ENCODE assay signal across 2 cellular contexts in the genomic region with DNA sequence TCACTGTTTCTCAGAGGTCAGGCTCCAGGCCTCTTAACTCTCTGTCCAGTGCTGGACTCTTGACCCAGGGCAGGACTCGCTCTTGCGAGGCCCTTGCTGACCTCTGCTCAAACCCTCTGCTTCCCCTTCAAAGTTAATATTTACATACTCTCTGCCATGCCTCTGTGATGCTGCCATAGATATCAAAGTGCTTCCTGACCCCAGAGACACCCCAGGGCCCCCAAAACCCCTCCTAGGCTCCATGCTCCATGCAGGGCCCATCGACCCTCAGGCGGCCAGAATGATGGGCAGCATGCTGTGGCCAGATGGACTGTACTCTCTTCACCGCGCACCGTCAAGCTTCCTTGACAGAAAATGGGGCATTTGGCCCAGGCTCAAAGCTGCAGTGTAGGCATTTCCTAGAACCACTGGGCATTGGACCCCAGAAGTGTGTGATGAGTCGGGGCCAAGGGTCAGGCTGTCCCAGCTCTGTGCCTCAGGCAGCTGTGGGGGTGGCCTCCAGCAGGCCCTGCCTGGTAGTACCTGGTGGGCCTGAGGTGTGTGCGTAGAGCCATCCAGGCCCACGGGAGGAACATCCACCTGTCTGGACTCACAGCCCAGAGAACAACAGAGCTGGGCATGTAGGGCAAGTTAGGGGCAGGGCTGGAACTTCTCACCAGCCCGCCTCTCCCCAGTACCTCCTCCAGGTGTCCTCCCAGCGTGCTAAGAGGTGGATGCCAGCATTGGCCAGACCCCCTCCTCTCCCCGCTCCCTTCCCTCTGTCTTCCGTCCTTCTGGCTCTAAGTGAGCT.
TF ChIP-seq lines count a peak whose summit lies in the region.

No MANE protein-coding gene starts in this region.

TF ChIP-seq in K562, 482 proteins besides CTCF, POLR2A, EP300 and RAD21 (continued from another document and continues in another):
- TF ChIP-seq, protein P1, sequence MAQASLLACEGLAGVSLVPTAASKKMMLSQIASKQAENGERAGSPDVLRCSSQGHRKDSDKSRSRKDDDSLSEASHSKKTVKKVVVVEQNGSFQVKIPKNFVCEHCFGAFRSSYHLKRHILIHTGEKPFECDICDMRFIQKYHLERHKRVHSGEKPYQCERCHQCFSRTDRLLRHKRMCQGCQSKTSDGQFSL (CRISPR knock-in tag; IDR thresholded peaks at IDR 0.05): no peak
- TF ChIP-seq, protein P1 (tag; IDR thresholded peaks at IDR 0.05): no peak
- TF ChIP-seq MAZ (CRISPR knock-in tag; conservative IDR thresholded peaks at IDR 0.05 in 1 of 2, IDR thresholded peaks at IDR 0.05 in 1 of 2): 0 out of 4 replicates have a peak, but pooled peaks of 1 of the 2 experiments have one; percentile 4
- TF ChIP-seq MECOM (CRISPR knock-in tag; IDR thresholded peaks at IDR 0.05): 0 out of 2 replicates have a peak, but pooled peaks have one; percentile 45
- TF ChIP-seq, protein P2, sequence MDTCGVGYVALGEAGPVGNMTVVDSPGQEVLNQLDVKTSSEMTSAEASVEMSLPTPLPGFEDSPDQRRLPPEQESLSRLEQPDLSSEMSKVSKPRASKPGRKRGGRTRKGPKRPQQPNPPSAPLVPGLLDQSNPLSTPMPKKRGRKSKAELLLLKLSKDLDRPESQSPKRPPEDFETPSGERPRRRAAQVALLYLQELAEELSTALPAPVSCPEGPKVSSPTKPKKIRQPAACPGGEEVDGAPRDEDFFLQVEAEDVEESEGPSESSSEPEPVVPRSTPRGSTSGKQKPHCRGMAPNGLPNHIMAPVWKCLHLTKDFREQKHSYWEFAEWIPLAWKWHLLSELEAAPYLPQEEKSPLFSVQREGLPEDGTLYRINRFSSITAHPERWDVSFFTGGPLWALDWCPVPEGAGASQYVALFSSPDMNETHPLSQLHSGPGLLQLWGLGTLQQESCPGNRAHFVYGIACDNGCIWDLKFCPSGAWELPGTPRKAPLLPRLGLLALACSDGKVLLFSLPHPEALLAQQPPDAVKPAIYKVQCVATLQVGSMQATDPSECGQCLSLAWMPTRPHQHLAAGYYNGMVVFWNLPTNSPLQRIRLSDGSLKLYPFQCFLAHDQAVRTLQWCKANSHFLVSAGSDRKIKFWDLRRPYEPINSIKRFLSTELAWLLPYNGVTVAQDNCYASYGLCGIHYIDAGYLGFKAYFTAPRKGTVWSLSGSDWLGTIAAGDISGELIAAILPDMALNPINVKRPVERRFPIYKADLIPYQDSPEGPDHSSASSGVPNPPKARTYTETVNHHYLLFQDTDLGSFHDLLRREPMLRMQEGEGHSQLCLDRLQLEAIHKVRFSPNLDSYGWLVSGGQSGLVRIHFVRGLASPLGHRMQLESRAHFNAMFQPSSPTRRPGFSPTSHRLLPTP (IDR thresholded peaks at IDR 0.05; ENCODE audit: borderline replicate concordance, extremely low read depth, insufficient read length): no peak
- TF ChIP-seq HDAC3 (IDR thresholded peaks at IDR 0.05; ENCODE audit: borderline replicate concordance, partially characterized antibody): no peak
- TF ChIP-seq, protein P3, sequence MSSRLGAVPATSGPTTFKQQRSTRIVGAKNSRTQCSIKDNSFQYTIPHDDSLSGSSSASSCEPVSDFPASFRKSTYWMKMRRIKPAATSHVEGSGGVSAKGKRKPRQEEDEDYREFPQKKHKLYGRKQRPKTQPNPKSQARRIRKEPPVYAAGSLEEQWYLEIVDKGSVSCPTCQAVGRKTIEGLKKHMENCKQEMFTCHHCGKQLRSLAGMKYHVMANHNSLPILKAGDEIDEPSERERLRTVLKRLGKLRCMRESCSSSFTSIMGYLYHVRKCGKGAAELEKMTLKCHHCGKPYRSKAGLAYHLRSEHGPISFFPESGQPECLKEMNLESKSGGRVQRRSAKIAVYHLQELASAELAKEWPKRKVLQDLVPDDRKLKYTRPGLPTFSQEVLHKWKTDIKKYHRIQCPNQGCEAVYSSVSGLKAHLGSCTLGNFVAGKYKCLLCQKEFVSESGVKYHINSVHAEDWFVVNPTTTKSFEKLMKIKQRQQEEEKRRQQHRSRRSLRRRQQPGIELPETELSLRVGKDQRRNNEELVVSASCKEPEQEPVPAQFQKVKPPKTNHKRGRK (tag; IDR thresholded peaks at IDR 0.05): no peak
- TF ChIP-seq, protein P4, sequence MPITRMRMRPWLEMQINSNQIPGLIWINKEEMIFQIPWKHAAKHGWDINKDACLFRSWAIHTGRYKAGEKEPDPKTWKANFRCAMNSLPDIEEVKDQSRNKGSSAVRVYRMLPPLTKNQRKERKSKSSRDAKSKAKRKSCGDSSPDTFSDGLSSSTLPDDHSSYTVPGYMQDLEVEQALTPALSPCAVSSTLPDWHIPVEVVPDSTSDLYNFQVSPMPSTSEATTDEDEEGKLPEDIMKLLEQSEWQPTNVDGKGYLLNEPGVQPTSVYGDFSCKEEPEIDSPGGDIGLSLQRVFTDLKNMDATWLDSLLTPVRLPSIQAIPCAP (CRISPR knock-in tag; IDR thresholded peaks at IDR 0.05; ENCODE audit: borderline replicate concordance): no peak
- TF ChIP-seq, protein P5, sequence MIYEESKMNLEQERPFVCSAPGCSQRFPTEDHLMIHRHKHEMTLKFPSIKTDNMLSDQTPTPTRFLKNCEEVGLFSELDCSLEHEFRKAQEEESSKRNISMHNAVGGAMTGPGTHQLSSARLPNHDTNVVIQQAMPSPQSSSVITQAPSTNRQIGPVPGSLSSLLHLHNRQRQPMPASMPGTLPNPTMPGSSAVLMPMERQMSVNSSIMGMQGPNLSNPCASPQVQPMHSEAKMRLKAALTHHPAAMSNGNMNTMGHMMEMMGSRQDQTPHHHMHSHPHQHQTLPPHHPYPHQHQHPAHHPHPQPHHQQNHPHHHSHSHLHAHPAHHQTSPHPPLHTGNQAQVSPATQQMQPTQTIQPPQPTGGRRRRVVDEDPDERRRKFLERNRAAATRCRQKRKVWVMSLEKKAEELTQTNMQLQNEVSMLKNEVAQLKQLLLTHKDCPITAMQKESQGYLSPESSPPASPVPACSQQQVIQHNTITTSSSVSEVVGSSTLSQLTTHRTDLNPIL (CRISPR knock-in tag; IDR thresholded peaks at IDR 0.05): no peak
- no peak for TF ChIP-seq ASH1L (IDR thresholded peaks at IDR 0.05; ENCODE audit: borderline replicate concordance, low read depth, partially characterized antibody)
- peak; percentile 63 for TF ChIP-seq POLR2G (IDR thresholded peaks at IDR 0.05; ENCODE audit: low read depth, low read length)
- TF ChIP-seq CXXC5 (CRISPR knock-in tag; IDR thresholded peaks at IDR 0.05): 0 out of 2 replicates have a peak, but pooled peaks have one; percentile 49
- no peak for TF ChIP-seq PTTG1 (tag; IDR thresholded peaks at IDR 0.05; ENCODE audit: low read depth)

TF ChIP-seq in HepG2, 621 proteins besides CTCF, POLR2A, EP300 and RAD21 (continued from another document and continues in another):
- TF ChIP-seq, protein P6, sequence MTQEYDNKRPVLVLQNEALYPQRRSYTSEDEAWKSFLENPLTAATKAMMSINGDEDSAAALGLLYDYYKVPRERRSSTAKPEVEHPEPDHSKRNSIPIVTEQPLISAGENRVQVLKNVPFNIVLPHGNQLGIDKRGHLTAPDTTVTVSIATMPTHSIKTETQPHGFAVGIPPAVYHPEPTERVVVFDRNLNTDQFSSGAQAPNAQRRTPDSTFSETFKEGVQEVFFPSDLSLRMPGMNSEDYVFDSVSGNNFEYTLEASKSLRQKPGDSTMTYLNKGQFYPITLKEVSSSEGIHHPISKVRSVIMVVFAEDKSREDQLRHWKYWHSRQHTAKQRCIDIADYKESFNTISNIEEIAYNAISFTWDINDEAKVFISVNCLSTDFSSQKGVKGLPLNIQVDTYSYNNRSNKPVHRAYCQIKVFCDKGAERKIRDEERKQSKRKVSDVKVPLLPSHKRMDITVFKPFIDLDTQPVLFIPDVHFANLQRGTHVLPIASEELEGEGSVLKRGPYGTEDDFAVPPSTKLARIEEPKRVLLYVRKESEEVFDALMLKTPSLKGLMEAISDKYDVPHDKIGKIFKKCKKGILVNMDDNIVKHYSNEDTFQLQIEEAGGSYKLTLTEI (CRISPR knock-in tag; conservative IDR thresholded peaks at IDR 0.05): no peak
- peak; percentile 47; the same call in 1 of the 2 replicates for TF ChIP-seq JUN (CRISPR knock-in tag; IDR thresholded peaks at IDR 0.05)
- TF ChIP-seq BRD4 (CRISPR knock-in tag; IDR thresholded peaks at IDR 0.05): peak; percentile 94
- peak; percentile 72; the same call in 1 of the 2 replicates for TF ChIP-seq FOXO1 (CRISPR knock-in tag; IDR thresholded peaks at IDR 0.05)
- no peak for TF ChIP-seq RFX5 (IDR thresholded peaks at IDR 0.05; ENCODE audit: low read depth, low read length)
- TF ChIP-seq, protein P7, sequence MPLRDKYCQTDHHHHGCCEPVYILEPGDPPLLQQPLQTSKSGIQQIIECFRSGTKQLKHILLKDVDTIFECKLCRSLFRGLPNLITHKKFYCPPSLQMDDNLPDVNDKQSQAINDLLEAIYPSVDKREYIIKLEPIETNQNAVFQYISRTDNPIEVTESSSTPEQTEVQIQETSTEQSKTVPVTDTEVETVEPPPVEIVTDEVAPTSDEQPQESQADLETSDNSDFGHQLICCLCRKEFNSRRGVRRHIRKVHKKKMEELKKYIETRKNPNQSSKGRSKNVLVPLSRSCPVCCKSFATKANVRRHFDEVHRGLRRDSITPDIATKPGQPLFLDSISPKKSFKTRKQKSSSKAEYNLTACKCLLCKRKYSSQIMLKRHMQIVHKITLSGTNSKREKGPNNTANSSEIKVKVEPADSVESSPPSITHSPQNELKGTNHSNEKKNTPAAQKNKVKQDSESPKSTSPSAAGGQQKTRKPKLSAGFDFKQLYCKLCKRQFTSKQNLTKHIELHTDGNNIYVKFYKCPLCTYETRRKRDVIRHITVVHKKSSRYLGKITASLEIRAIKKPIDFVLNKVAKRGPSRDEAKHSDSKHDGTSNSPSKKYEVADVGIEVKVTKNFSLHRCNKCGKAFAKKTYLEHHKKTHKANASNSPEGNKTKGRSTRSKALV (CRISPR knock-in tag; IDR thresholded peaks at IDR 0.05): no peak
- TF ChIP-seq ZFP37 (CRISPR knock-in tag; IDR thresholded peaks at IDR 0.05; ENCODE audit: borderline replicate concordance): no peak
- TF ChIP-seq, protein P8, sequence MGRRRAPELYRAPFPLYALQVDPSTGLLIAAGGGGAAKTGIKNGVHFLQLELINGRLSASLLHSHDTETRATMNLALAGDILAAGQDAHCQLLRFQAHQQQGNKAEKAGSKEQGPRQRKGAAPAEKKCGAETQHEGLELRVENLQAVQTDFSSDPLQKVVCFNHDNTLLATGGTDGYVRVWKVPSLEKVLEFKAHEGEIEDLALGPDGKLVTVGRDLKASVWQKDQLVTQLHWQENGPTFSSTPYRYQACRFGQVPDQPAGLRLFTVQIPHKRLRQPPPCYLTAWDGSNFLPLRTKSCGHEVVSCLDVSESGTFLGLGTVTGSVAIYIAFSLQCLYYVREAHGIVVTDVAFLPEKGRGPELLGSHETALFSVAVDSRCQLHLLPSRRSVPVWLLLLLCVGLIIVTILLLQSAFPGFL (CRISPR knock-in tag; IDR thresholded peaks at IDR 0.05): no peak
- no peak for TF ChIP-seq TGIF2 (CRISPR knock-in tag; IDR thresholded peaks at IDR 0.05)
- TF ChIP-seq ZNF605 (CRISPR knock-in tag; IDR thresholded peaks at IDR 0.05): peak; percentile 90
- peak; percentile 68; the same call in 1 of the 2 replicates for TF ChIP-seq KMT2B (CRISPR knock-in tag; IDR thresholded peaks at IDR 0.05)
- TF ChIP-seq SOX13 (IDR thresholded peaks at IDR 0.05): peak; percentile 57; the same call in 1 of the 2 replicates
- TF ChIP-seq SOX13 (CRISPR knock-in tag; conservative IDR thresholded peaks at IDR 0.05 in 1 of 2, IDR thresholded peaks at IDR 0.05 in 1 of 2): peak in 1 of 2 experiments; percentile 90; a peak in 2 of 4 replicates
- TF ChIP-seq MTF1 (CRISPR knock-in tag; IDR thresholded peaks at IDR 0.05): no peak
- peak; percentile 68; the same call in 1 of the 2 replicates for TF ChIP-seq ZBTB38 (CRISPR knock-in tag; IDR thresholded peaks at IDR 0.05)
- TF ChIP-seq RBM22 (optimal IDR thresholded peaks at IDR 0.05; ENCODE audit: low read length): no peak
- TF ChIP-seq, protein P9, sequence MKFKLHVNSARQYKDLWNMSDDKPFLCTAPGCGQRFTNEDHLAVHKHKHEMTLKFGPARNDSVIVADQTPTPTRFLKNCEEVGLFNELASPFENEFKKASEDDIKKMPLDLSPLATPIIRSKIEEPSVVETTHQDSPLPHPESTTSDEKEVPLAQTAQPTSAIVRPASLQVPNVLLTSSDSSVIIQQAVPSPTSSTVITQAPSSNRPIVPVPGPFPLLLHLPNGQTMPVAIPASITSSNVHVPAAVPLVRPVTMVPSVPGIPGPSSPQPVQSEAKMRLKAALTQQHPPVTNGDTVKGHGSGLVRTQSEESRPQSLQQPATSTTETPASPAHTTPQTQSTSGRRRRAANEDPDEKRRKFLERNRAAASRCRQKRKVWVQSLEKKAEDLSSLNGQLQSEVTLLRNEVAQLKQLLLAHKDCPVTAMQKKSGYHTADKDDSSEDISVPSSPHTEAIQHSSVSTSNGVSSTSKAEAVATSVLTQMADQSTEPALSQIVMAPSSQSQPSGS (CRISPR knock-in tag; IDR thresholded peaks at IDR 0.05): peak; percentile 76; the same call in 1 of the 2 replicates
- TF ChIP-seq RBM39 (IDR thresholded peaks at IDR 0.05; ENCODE audit: low read depth, low read length, poor library complexity, severe bottlenecking): peak; percentile 25
- TF ChIP-seq NR2F6 (IDR thresholded peaks at IDR 0.05): peak; percentile 98
- TF ChIP-seq NR2F6 (CRISPR knock-in tag; IDR thresholded peaks at IDR 0.05): peak; percentile 97
- TF ChIP-seq, protein P10, sequence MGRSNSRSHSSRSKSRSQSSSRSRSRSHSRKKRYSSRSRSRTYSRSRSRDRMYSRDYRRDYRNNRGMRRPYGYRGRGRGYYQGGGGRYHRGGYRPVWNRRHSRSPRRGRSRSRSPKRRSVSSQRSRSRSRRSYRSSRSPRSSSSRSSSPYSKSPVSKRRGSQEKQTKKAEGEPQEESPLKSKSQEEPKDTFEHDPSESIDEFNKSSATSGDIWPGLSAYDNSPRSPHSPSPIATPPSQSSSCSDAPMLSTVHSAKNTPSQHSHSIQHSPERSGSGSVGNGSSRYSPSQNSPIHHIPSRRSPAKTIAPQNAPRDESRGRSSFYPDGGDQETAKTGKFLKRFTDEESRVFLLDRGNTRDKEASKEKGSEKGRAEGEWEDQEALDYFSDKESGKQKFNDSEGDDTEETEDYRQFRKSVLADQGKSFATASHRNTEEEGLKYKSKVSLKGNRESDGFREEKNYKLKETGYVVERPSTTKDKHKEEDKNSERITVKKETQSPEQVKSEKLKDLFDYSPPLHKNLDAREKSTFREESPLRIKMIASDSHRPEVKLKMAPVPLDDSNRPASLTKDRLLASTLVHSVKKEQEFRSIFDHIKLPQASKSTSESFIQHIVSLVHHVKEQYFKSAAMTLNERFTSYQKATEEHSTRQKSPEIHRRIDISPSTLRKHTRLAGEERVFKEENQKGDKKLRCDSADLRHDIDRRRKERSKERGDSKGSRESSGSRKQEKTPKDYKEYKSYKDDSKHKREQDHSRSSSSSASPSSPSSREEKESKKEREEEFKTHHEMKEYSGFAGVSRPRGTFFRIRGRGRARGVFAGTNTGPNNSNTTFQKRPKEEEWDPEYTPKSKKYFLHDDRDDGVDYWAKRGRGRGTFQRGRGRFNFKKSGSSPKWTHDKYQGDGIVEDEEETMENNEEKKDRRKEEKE (IDR thresholded peaks at IDR 0.05): no peak
- TF ChIP-seq ZNF510 (CRISPR knock-in tag; IDR thresholded peaks at IDR 0.05; ENCODE audit: low read depth): no peak
- TF ChIP-seq KLF16 (CRISPR knock-in tag; IDR thresholded peaks at IDR 0.05): peak in 1 of 2 experiments; percentile 57; a peak in 2 of 4 replicates
- no peak for TF ChIP-seq RBAK (CRISPR knock-in tag; IDR thresholded peaks at IDR 0.05)
- TF ChIP-seq MTF2 (CRISPR knock-in tag; IDR thresholded peaks at IDR 0.05; ENCODE audit: borderline replicate concordance): no peak
- no peak; the same call in 1 of the 2 replicates for TF ChIP-seq SP4 (CRISPR knock-in tag; IDR thresholded peaks at IDR 0.05)
- TF ChIP-seq SNAI1 (CRISPR knock-in tag; IDR thresholded peaks at IDR 0.05; ENCODE audit: borderline replicate concordance): no peak; the same call in 1 of the 2 replicates
